In the genomic region with DNA sequence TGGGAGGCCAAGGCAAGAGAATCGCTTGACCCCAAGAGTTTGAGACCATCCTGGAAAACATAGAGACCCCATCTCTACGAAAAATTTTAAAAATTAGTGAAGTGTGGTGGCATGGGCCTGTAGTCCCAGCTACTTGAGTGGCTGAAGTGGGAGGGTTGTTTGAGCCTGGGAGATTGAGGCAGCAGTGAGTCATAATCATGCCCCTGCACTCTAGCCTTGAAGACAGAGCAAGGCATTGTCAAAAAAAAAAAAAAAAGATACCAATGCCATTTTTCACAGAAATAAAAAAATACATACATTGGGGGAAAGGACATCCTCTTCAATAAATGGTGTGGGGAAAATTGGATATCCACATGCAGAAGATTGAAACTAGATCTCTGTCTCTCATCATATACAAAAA, we compare ENCODE assay signal across 38 cellular contexts.
"Had no signal": no experiment of that assay in that cellular context is flagged by ENCODE, and none has a peak within 500 bp of the region (broad histone marks: within the 10 kb centered on the region; RNA-seq: fewer than 3 reads in every experiment).

No MANE protein-coding gene starts in this region.

- ATAC-seq: activated naive CD4-positive, alpha-beta T cell treated with anti-CD3 and anti-CD28 coated beads, Interleukin-2, amount 50 U/mL, for 72 hours; activated naive CD8-positive, alpha-beta T cell treated with anti-CD3 and anti-CD28 coated beads, Interleukin-2, amount 50 U/mL, for 24 hours; activated T-cell treated with anti-CD3 and anti-CD28 coated beads, Interleukin-2, amount 50 U/mL, for 4 hours; activated T-cell treated with anti-CD3 and anti-CD28 coated beads, Interleukin-2, amount 50 U/mL, for 72 hours; activated T-helper 17 cell treated with anti-CD3 and anti-CD28 coated beads, Interleukin-2, amount 50 U/mL, for 72 hours; body of pancreas had no signal

- H3K9me3 Mint-ChIP-seq: activated T-helper 17 cell treated with anti-CD3 and anti-CD28 coated beads, Interleukin-2, amount 50 U/mL, for 72 hours had no signal

- H3K27ac Mint-ChIP-seq: activated naive CD4-positive, alpha-beta T cell treated with anti-CD3 and anti-CD28 coated beads for 36 hours; activated naive CD4-positive, alpha-beta T cell treated with anti-CD3 and anti-CD28 coated beads, Interleukin-2, amount 10 ng/mL, durations not matched to agents 7 days and 5 days; activated naive CD4-positive, alpha-beta T cell treated with anti-CD3 and anti-CD28 coated beads, Interleukin-2, amount 50 U/mL, for 24 hours; activated naive CD4-positive, alpha-beta T cell treated with anti-CD3 and anti-CD28 coated beads, Interleukin-2, amount 50 U/mL, for 72 hours; activated naive CD8-positive, alpha-beta T cell; activated naive CD8-positive, alpha-beta T cell treated with anti-CD3 and anti-CD28 coated beads for 36 hours; activated naive CD8-positive, alpha-beta T cell treated with anti-CD3 and anti-CD28 coated beads, Interleukin-2, amount 10 ng/mL, durations not matched to agents 7 days and 5 days; activated naive CD8-positive, alpha-beta T cell treated with anti-CD3 and anti-CD28 coated beads, Interleukin-2, amount 50 U/mL, for 24 hours; activated T-cell treated with anti-CD3 and anti-CD28 coated beads, Interleukin-2, amount 50 U/mL, for 24 hours; activated T-helper 1 cell treated with anti-CD3 and anti-CD28 coated beads, Interleukin-12 subunit alpha, Interleukin-12 subunit beta, Interleukin-2, Interleukin-4 antibody, amounts not matched to agents 30 ng/mL and 10 ng/mL and 1 ng/mL, durations not matched to agents 14 hours and 24 hours and 36 hours; activated T-helper 17 cell treated with anti-CD3 and anti-CD28 coated beads, Interleukin-2, amount 50 U/mL, for 72 hours; activated T-helper 2 cell treated with anti-CD3 and anti-CD28 coated beads, Interferon-gamma antibody, Interleukin-2, Interleukin-4, amounts not matched to agents 10 μg/mL and 5 μg/mL and 100 μg/mL, durations not matched to agents 14 hours and 24 hours and 36 hours; brain had no signal

- H3K36me3 Mint-ChIP-seq: activated naive CD8-positive, alpha-beta T cell treated with anti-CD3 and anti-CD28 coated beads, Interleukin-2, amount 10 ng/mL, durations not matched to agents 7 days and 5 days had no signal

- H3K9me3 ChIP-seq: body of pancreas had no signal

- H3K27ac ChIP-seq: adrenal gland, ascending aorta, body of pancreas, brain microvascular endothelial cell, breast epithelium, cardiac muscle cell had no signal

- H3K27me3 ChIP-seq: adrenal gland, ascending aorta, body of pancreas, brain microvascular endothelial cell, breast epithelium, cardiac muscle cell had no signal

- H3K4me1 ChIP-seq: adrenal gland, ascending aorta, body of pancreas, breast epithelium had no signal

- DNase-seq: activated effector memory CD4-positive, alpha-beta T cell treated with anti-CD3 and anti-CD28 coated beads, Interleukin-2, amount 50 U/mL, for 16 hours; activated effector memory CD4-positive, alpha-beta T cell treated with Interleukin-2 at 50 U/mL for 16 hours; activated gamma-delta T cell; activated gamma-delta T cell treated with Interleukin-2 at 50 U/mL for 16 hours; activated naive CD4-positive, alpha-beta T cell; activated naive CD4-positive, alpha-beta T cell treated with anti-CD3 and anti-CD28 coated beads for 36 hours; activated naive CD4-positive, alpha-beta T cell treated with anti-CD3 and anti-CD28 coated beads, Interleukin-2, amount 10 ng/mL, durations not matched to agents 7 days and 5 days; activated naive CD4-positive, alpha-beta T cell treated with anti-CD3 and anti-CD28 coated beads, Interleukin-2, amount 50 U/mL, for 16 hours; activated naive CD4-positive, alpha-beta T cell treated with Interleukin-2 at 50 U/mL for 16 hours; activated naive CD8-positive, alpha-beta T cell treated with anti-CD3 and anti-CD28 coated beads for 36 hours; activated naive CD8-positive, alpha-beta T cell treated with anti-CD3 and anti-CD28 coated beads, Interleukin-2, amount 10 ng/mL, durations not matched to agents 7 days and 5 days; activated naive CD8-positive, alpha-beta T cell treated with anti-CD3 and anti-CD28 coated beads, Interleukin-2, amount 50 U/mL, for 24 hours; activated T-cell treated with anti-CD3 and anti-CD28 coated beads, Interleukin-2, amount 50 U/mL, for 1 hour; activated T-cell treated with anti-CD3 and anti-CD28 coated beads, Interleukin-2, amount 50 U/mL, for 24 hours; activated T-cell treated with anti-CD3 and anti-CD28 coated beads, Interleukin-2, amount 50 U/mL, for 4 hours; activated T-cell treated with anti-CD3 and anti-CD28 coated beads, Interleukin-2, amount 50 U/mL, for 48 hours; activated T-cell treated with anti-CD3 and anti-CD28 coated beads, Interleukin-2, amount 50 U/mL, for 72 hours; adrenal gland; amniotic stem cell; amygdala; anterior cingulate cortex; aorta; body of pancreas; brain microvascular endothelial cell; caudate nucleus; central memory CD4-positive, alpha-beta T cell; cerebellar nuclear complex had no signal

- H3K4me1 Mint-ChIP-seq: activated naive CD4-positive, alpha-beta T cell treated with anti-CD3 and anti-CD28 coated beads, Interleukin-2, amount 10 ng/mL, durations not matched to agents 7 days and 5 days; activated naive CD4-positive, alpha-beta T cell treated with anti-CD3 and anti-CD28 coated beads, Interleukin-2, amount 50 U/mL, for 24 hours; activated naive CD8-positive, alpha-beta T cell treated with anti-CD3 and anti-CD28 coated beads for 36 hours; activated naive CD8-positive, alpha-beta T cell treated with anti-CD3 and anti-CD28 coated beads, Interleukin-2, amount 10 ng/mL, durations not matched to agents 7 days and 5 days; activated naive CD8-positive, alpha-beta T cell treated with anti-CD3 and anti-CD28 coated beads, Interleukin-2, amount 50 U/mL, for 24 hours; activated T-helper 17 cell treated with anti-CD3 and anti-CD28 coated beads, Interleukin-2, amount 50 U/mL, for 72 hours; brain; central memory CD8-positive, alpha-beta T cell had no signal

- H3K4me3 Mint-ChIP-seq: activated naive CD4-positive, alpha-beta T cell treated with anti-CD3 and anti-CD28 coated beads for 36 hours; activated naive CD4-positive, alpha-beta T cell treated with anti-CD3 and anti-CD28 coated beads, Interleukin-2, amount 10 ng/mL, durations not matched to agents 7 days and 5 days; activated naive CD4-positive, alpha-beta T cell treated with anti-CD3 and anti-CD28 coated beads, Interleukin-2, amount 50 U/mL, for 24 hours; activated naive CD8-positive, alpha-beta T cell; activated naive CD8-positive, alpha-beta T cell treated with anti-CD3 and anti-CD28 coated beads for 36 hours; activated naive CD8-positive, alpha-beta T cell treated with anti-CD3 and anti-CD28 coated beads, Interleukin-2, amount 10 ng/mL, durations not matched to agents 7 days and 5 days; activated naive CD8-positive, alpha-beta T cell treated with anti-CD3 and anti-CD28 coated beads, Interleukin-2, amount 50 U/mL, for 24 hours; activated T-cell treated with anti-CD3 and anti-CD28 coated beads, Interleukin-2, amount 50 U/mL, for 24 hours; activated T-cell treated with anti-CD3 and anti-CD28 coated beads, Interleukin-2, amount 50 U/mL, for 4 hours; activated T-cell treated with anti-CD3 and anti-CD28 coated beads, Interleukin-2, amount 50 U/mL, for 72 hours; activated T-helper 1 cell treated with anti-CD3 and anti-CD28 coated beads, Interleukin-12 subunit alpha, Interleukin-12 subunit beta, Interleukin-2, Interleukin-4 antibody, amounts not matched to agents 30 ng/mL and 10 ng/mL and 1 ng/mL, durations not matched to agents 14 hours and 24 hours and 36 hours; activated T-helper 17 cell treated with anti-CD3 and anti-CD28 coated beads, Interleukin-2, amount 50 U/mL, for 72 hours; brain; central memory CD8-positive, alpha-beta T cell had no signal

- H3K4me3 ChIP-seq: adrenal gland, ascending aorta, body of pancreas, breast epithelium, cardiac muscle cell had no signal

- H3K36me3 ChIP-seq: adrenal gland, ascending aorta, brain microvascular endothelial cell, breast epithelium, cardiac muscle cell had no signal

- H3K27me3 Mint-ChIP-seq: activated naive CD4-positive, alpha-beta T cell treated with anti-CD3 and anti-CD28 coated beads, Interleukin-2, amount 10 ng/mL, durations not matched to agents 7 days and 5 days; activated naive CD4-positive, alpha-beta T cell treated with anti-CD3 and anti-CD28 coated beads, Interleukin-2, amount 50 U/mL, for 24 hours; activated naive CD8-positive, alpha-beta T cell; activated naive CD8-positive, alpha-beta T cell treated with anti-CD3 and anti-CD28 coated beads for 36 hours; activated naive CD8-positive, alpha-beta T cell treated with anti-CD3 and anti-CD28 coated beads, Interleukin-2, amount 50 U/mL, for 24 hours; activated T-cell treated with anti-CD3 and anti-CD28 coated beads, Interleukin-2, amount 50 U/mL, for 24 hours; activated T-helper 17 cell treated with anti-CD3 and anti-CD28 coated beads, Interleukin-2, amount 50 U/mL, for 72 hours had no signal
